9 cellular contexts compared by ENCODE assay signal in the genomic region with DNA sequence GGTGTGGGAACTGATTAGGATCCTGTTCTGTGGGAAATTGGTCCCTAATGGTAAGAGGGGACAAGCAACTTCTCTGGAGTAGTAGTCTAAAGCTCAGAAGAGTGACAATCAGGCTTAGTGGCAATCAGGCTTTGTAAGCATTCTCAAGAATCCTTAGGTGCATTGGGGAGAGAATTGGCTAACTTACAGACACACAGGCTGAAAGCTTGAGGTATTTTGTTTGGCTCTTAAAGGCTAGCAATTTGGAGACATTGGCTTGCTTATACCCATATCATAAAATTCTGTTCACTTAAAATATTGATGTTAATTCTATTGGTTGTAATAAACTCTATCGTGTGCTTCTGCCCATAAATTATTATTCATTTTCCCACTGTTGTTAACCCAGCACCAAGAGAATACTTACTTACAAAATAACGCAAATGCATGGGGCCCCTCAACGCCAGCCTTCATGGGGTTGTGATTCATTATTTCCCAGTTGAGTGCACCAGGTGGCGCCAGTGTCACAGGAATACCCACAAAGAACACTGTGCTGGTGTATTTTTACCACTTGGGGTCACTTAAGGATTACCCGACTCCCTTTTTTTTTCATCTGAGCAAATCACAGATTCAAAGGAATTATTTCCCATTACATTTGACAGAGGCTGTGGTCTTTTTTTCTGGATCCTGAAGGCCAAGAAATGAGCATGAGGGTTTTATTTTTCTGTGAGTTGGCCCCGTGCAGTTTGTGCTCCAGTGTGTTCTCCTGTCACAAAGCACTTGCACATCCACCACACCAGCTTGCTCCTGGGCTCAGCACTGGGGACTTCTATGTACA. TPM values are rescaled to one million over a fixed set of nuclear protein-coding genes. Genes with fewer than 3 reads are reported as not detected.
DNase-seq lines count a peak whose midpoint lies in the region; ATAC-seq, FAIRE-seq and TF ChIP-seq lines count a peak whose summit lies in the region.
"Had no signal": no experiment of that assay in that cellular context is flagged by ENCODE, and none has a peak within 500 bp of the region (broad histone marks: within the 10 kb centered on the region; RNA-seq: fewer than 3 reads in every experiment).

No MANE protein-coding gene starts in this region.

- DNase-seq in NCI-H1417 (lab: John Stamatoyannopoulos, UW), result peak; percentile 37 to 80 (median 76)
- no peak for DNase-seq in NCI-H1417 treated with DMSO at 0.1 percent for 48 hours (lab: John Stamatoyannopoulos, UW)
- DNase-seq in GOT3 (lab: John Stamatoyannopoulos, UW), result peak; percentile 6
- peak; percentile 60 to 68 for DNase-seq in Kasumi-1 (lab: John Stamatoyannopoulos, UW)
- peak; percentile 71 for DNase-seq in SW480 (ENCODE audit: low spot score)
- no peak for DNase-seq in GM12878 (ENCODE audit: low read depth, low spot score)
- peak; percentile 16 for DNase-seq in iPS DF 4.7 (ENCODE audit: extremely low read depth, low spot score)
- DNase-seq in stimulated activated CD4-positive, alpha-beta T cell treated with anti-CD3 and anti-CD28 coated beads, Interleukin-12 subunit alpha, Interleukin-12 subunit beta, amount 100 ng/mL, for 4 hours, result peak; percentile 41

- peaks cover 5 to 14% of the 10 kb centered on the region in 2 experiments for H3K36me3 ChIP-seq in GM12878 (ENCODE audit: control insufficient read depth in 2 of 2, insufficient read depth in 2 of 2, low read length in 1 of 2)

- POLR2A ChIA-PET in GM12878 (lab: Charles Lee), result no interaction called here

- no peak overlapping the region for H3K27ac ChIP-seq in GM12878 (ENCODE audit: control insufficient read depth, insufficient read depth)
- H3K27ac ChIP-seq: BLaER1 treated with 17β-estradiol and CSF1 and Interleukin-3, amounts not matched to agents 10 nM and 100 nM had no signal

- H3K27me3 ChIP-seq in GM12878 (replicated peaks in 1 of 2; ENCODE audit: control insufficient read depth in 2 of 2, insufficient read depth in 2 of 2, low read length in 1 of 2), result no peaks in the 10 kb centered on the region
- H3K27me3 ChIP-seq: BLaER1 treated with 17β-estradiol and CSF1 and Interleukin-3, amounts not matched to agents 10 nM and 100 nM had no signal

- no peaks in the 10 kb centered on the region for H3K4me1 ChIP-seq in GM12878 (ENCODE audit: control insufficient read depth, insufficient read depth, low read length)

- CTCF ChIA-PET in GM12878 (lab: Yijun Ruan, JAX), result interaction anchor here (0.7 to 3.4 kb wide), 10 partner anchors 8 to 1042 kb away, joined by 3 to 11 read pairs (median 3); no protein-coding TSS in a partner anchor

- peak; percentile 99 for ATAC-seq in GM12878

- peak; percentile 44 for FAIRE-seq in GM12878 (lab: Jason Lieb, UNC)

- SMC1A ChIA-PET in GM12878 (lab: Charles Lee; ENCODE audit: uncharacterized antibody, unreplicated experiment), result interaction anchor here (0.9 kb wide), 1 partner anchor 645 kb away, joined by 6 read pairs; no protein-coding TSS in a partner anchor

- TF ChIP-seq CTCF in GM12878 (IDR thresholded peaks at IDR 0.05 in 2 of 3, conservative IDR thresholded peaks at IDR 0.05 in 1 of 3; ENCODE audit: control insufficient read depth in 2 of 3, extremely low read depth in 1 of 3, insufficient read depth in 1 of 3, low read depth in 3 of 3, low read length in 3 of 3), result peak; percentile 72 to 97 (median 89); a peak in 5 of 6 replicates

- RAD21 ChIA-PET in GM12878 (lab: Charles Lee; ENCODE audit: unreplicated experiment), result interaction anchor here (1.1 kb wide), 2 partner anchors 645 to 972 kb away, joined by 3 read pairs; no protein-coding TSS in a partner anchor

- H3K4me3 ChIP-seq in GM12878, result no peak overlapping the region
- H3K4me3 ChIP-seq: BLaER1 treated with 17β-estradiol and CSF1 and Interleukin-3, amounts not matched to agents 10 nM and 100 nM had no signal

- H2AFZ ChIP-seq in GM12878 (ENCODE audit: control insufficient read depth, low read depth, low read length), result no peak overlapping the region

- H3K4me2 ChIP-seq in GM12878 (ENCODE audit: control insufficient read depth, insufficient read depth), result no peak overlapping the region
- H3K4me2 ChIP-seq: BLaER1 treated with 17β-estradiol and CSF1 and Interleukin-3, amounts not matched to agents 10 nM and 100 nM had no signal

- TF ChIP-seq EP300 in GM12878 (IDR thresholded peaks at IDR 0.05; ENCODE audit: borderline replicate concordance in 1 of 2, control insufficient read depth in 1 of 2, low read depth in 2 of 2, low read length in 2 of 2), result no peak

- TF ChIP-seq POLR2A in GM12878 (IDR thresholded peaks at IDR 0.05; ENCODE audit: low read depth, low read length), result no peak

- in situ Hi-C loops in GM12878 (cut with MboI), result loop anchor here (10.0 kb wide), 1 partner anchor 648 kb away; no protein-coding TSS in a partner anchor

- 32% methylated on average over 6 of the region's 6 CpGs for WGBS in GM12878 (ENCODE audit: insufficient coverage, insufficient replicate concordance, low lambda C conversion rate, missing lambda C conversion rate)

- H3K9ac ChIP-seq in GM12878 (ENCODE audit: control insufficient read depth, insufficient read depth, low read length), result no peak overlapping the region
- H3K9ac ChIP-seq: BLaER1 treated with 17β-estradiol and CSF1 and Interleukin-3, amounts not matched to agents 10 nM and 100 nM had no signal

- H3K79me2 ChIP-seq in GM12878 (ENCODE audit: control insufficient read depth, insufficient read depth, low read length), result no peaks in the 10 kb centered on the region

- peak; percentile 89 for TF ChIP-seq RAD21 in GM12878 (IDR thresholded peaks at IDR 0.05; ENCODE audit: insufficient read depth, low read depth, low read length)

- intact Hi-C loops in GM12878 (cut with micrococcal nuclease; ENCODE audit: unreplicated experiment), result loop anchor here (1.0 to 5.0 kb wide), 7 partner anchors 112 to 972 kb away; no protein-coding TSS in a partner anchor

- H4K20me1 ChIP-seq in GM12878 (ENCODE audit: control insufficient read depth, insufficient read depth), result no peaks in the 10 kb centered on the region

- no peaks in the 10 kb centered on the region for H3K9me3 ChIP-seq in GM12878 (replicated peaks; ENCODE audit: control insufficient read depth, insufficient read depth, low read length)

- no TSS peak for BruUV-seq in GM12878 (replicated peaks; lab: Mats Ljungman, UMichigan)

TF ChIP-seq in GM12878, 131 proteins besides CTCF, POLR2A, EP300 and RAD21 (continues in another document):
- TF ChIP-seq SUZ12 (IDR thresholded peaks at IDR 0.05; ENCODE audit: unreplicated experiment) (no peak), YY1 (IDR thresholded peaks at IDR 0.05; ENCODE audit: low read depth, low read length) (0 out of 2 replicates have a peak, but pooled peaks have one; percentile 51), FOXK2 (IDR thresholded peaks at IDR 0.05) (no peak), ZZZ3 (IDR thresholded peaks at IDR 0.05; ENCODE audit: control insufficient read depth, insufficient read length, low read depth) (no peak), ZNF24 (IDR thresholded peaks at IDR 0.05) (no peak), BMI1 (IDR thresholded peaks at IDR 0.05; ENCODE audit: borderline replicate concordance) (no peak), SMC3 (IDR thresholded peaks at IDR 0.05; ENCODE audit: borderline replicate concordance, low read length) (peak; percentile 82), NR2C2 (IDR thresholded peaks at IDR 0.05; ENCODE audit: borderline replicate concordance, control insufficient read depth, insufficient read length, low read depth) (no peak), FOXM1 (IDR thresholded peaks at IDR 0.05; ENCODE audit: low read depth, low read length) (0 out of 2 replicates have a peak, but pooled peaks have one; percentile 25), EED (IDR thresholded peaks at IDR 0.05; ENCODE audit: low read depth) (no peak), ZBED1 (IDR thresholded peaks at IDR 0.05; ENCODE audit: borderline replicate concordance) (no peak), WRNIP1 (IDR thresholded peaks at IDR 0.05; ENCODE audit: borderline replicate concordance, low read depth, low read length) (no peak), JUNB (IDR thresholded peaks at IDR 0.05) (no peak)
- TF ChIP-seq, protein P1, sequence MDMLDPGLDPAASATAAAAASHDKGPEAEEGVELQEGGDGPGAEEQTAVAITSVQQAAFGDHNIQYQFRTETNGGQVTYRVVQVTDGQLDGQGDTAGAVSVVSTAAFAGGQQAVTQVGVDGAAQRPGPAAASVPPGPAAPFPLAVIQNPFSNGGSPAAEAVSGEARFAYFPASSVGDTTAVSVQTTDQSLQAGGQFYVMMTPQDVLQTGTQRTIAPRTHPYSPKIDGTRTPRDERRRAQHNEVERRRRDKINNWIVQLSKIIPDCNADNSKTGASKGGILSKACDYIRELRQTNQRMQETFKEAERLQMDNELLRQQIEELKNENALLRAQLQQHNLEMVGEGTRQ (IDR thresholded peaks at IDR 0.05; ENCODE audit: borderline replicate concordance, low read depth, low read length), result no peak

RNA-seq across cellular contexts. Expression of gene DDX1, which starts 45.5 kb away (rescaled TPM):
- total RNA-seq in GM12878 (2013; cell fraction: nucleolus; rRNA removed), result 65.5 and 69.3 TPM in 2 replicates
- 53.2 and 56.4 TPM in 2 replicates for total RNA-seq in GM12878 (2014; rRNA removed)
- 93.5 and 96.5 TPM in 2 replicates for total RNA-seq in GM12878 (2014; rRNA removed; fragmentation: Illumina TruSeq; extraction: Trizol)
- 75.1 and 80.7 TPM in 2 replicates for total RNA-seq in GM12878 (2021)
- polyA plus RNA-seq in GM12878 (2011; ENCODE audit: low read depth), result 37.0 TPM
- 89.0 and 139 TPM in 2 replicates for polyA plus RNA-seq in GM12878 (2011; rRNA removed)
- polyA plus RNA-seq in GM12878 (2011; cell fraction: cytosol; rRNA removed), result 31.7 and 33.9 TPM in 2 replicates
- 52.5 and 68.9 TPM in 2 replicates for polyA plus RNA-seq in GM12878 (2011; cell fraction: nucleus; rRNA removed)
- 45.2 and 47.3 TPM in 2 replicates for polyA plus RNA-seq in GM12878 (2012)
- 97.6 and 110 TPM in 2 replicates for polyA plus RNA-seq in GM12878 (2014; fragmentation: Illumina TruSeq; extraction: Trizol)
- polyA plus RNA-seq in GM12878 (2014; fragmentation: Nextera tagmentation; extraction: Ambion mirVana), result 10 to 100 TPM; 65.7 to 82.3 TPM
- polyA plus RNA-seq in GM12878 (2014; rRNA removed), result 50.1 and 61.5 TPM in 2 replicates
- polyA plus RNA-seq in GM12878 (2016; fragmentation: Nextera tagmentation; extraction: Ambion mirVana), result 100 to 1,000 TPM; 131 to 134 TPM
- 32.3 and 43.1 TPM in 2 replicates for polyA minus RNA-seq in GM12878 (2011; rRNA and poly(A)+ RNA removed)
- polyA minus RNA-seq in GM12878 (2011; cell fraction: cytosol; rRNA and poly(A)+ RNA removed), result 20.0 and 26.4 TPM in 2 replicates
- 18.1 and 28.9 TPM in 2 replicates for polyA minus RNA-seq in GM12878 (2011; cell fraction: nucleus; rRNA and poly(A)+ RNA removed)

Comparison
In these comparisons a context has a peak if more than half of its experiments do, and no peak if none do; other contexts are left out.
1. DNase-seq: peak in NCI-H1417 (3 of 3), GOT3 (single experiment), Kasumi-1 (2 of 2), SW480 (single experiment), iPS DF 4.7 (single experiment) and stimulated activated CD4-positive, alpha-beta T cell treated with anti-CD3 and anti-CD28 coated beads, Interleukin-12 subunit alpha, Interleukin-12 subunit beta, amount 100 ng/mL, for 4 hours (single experiment); none in NCI-H1417 treated with DMSO at 0.1 percent for 48 hours (single experiment) and GM12878 (single experiment).